9 cellular contexts compared by ENCODE assay signal in genomic region chr18:50877545-50878265, GRCh38. TPM values are rescaled to one million over a fixed set of nuclear protein-coding genes. Genes with fewer than 3 reads are reported as not detected.
DNase-seq lines count a peak whose midpoint lies in the region; ATAC-seq, FAIRE-seq and TF ChIP-seq lines count a peak whose summit lies in the region.
"Had no signal": no experiment of that assay in that cellular context is flagged by ENCODE, and none has a peak within 500 bp of the region (broad histone marks: within the 10 kb centered on the region; RNA-seq: fewer than 3 reads in every experiment).

No MANE protein-coding gene starts in this region.

- H3K4me3 ChIP-seq in BLaER1 (peak overlapping the region; percentile 99), bronchial epithelial cell (ENCODE audit: low read depth, low read length) (peak overlapping the region; percentile 81)

- peaks cover 8% of the 10 kb centered on the region for H3K36me3 ChIP-seq in BLaER1
- peaks cover 9% of the 10 kb centered on the region; the same call in 1 of the 2 replicates for H3K36me3 ChIP-seq in KOPT-K1 (ENCODE audit: insufficient read depth, low read length)
- no peaks in the 10 kb centered on the region for H3K36me3 ChIP-seq in bronchial epithelial cell (ENCODE audit: control insufficient read depth, insufficient read depth, low read length)

- peak overlapping the region; percentile 87 to 99 for H3K27ac Mint-ChIP-seq in natural killer cell treated with Interleukin-12 subunit alpha and Interleukin-12 subunit beta and Interleukin-15 and Interleukin-18, amount 100 ng/mL, for 72 hours

- H3K4me1 ChIP-seq in BLaER1: peaks cover 26% of the 10 kb centered on the region

- H3K9ac ChIP-seq in BLaER1: peak overlapping the region; percentile 97; the same call in 1 of the 2 replicates

- H3K27me3 ChIP-seq in BLaER1 (no peaks in the 10 kb centered on the region), bronchial epithelial cell (ENCODE audit: control insufficient read depth, insufficient read depth, low read length) (no peaks in the 10 kb centered on the region)

- H3K27ac ChIP-seq in BLaER1 (peak overlapping the region; percentile 98), KOPT-K1 (ENCODE audit: low read depth, low read length, poor library complexity, severe bottlenecking) (peak overlapping the region; percentile 97)

- peak overlapping the region; percentile 78 for H3K4me2 ChIP-seq in BLaER1

- peaks cover 5% of the 10 kb centered on the region for H3K36me3 Mint-ChIP-seq in natural killer cell treated with Interleukin-12 subunit alpha and Interleukin-12 subunit beta and Interleukin-15 and Interleukin-18, amount 100 ng/mL, for 72 hours

- no peaks in the 10 kb centered on the region for H3K27me3 Mint-ChIP-seq in natural killer cell treated with Interleukin-12 subunit alpha and Interleukin-12 subunit beta and Interleukin-15 and Interleukin-18, amount 100 ng/mL, for 72 hours

- peak; percentile 71 for DNase-seq in bronchial epithelial cell (ENCODE audit: low read depth)
- no peak for DNase-seq in natural killer cell treated with Interleukin-12 subunit alpha and Interleukin-12 subunit beta and Interleukin-15 and Interleukin-18, amount 100 ng/mL, for 72 hours (ENCODE audit: low spot score)
- no peak for DNase-seq in effector CD4-positive, alpha-beta T cell
- DNase-seq: T1000 had no signal

- FAIRE-seq in bronchial epithelial cell (lab: Jason Lieb, UNC): no peak

- peak overlapping the region; percentile 96 for H3K4me3 Mint-ChIP-seq in natural killer cell treated with Interleukin-12 subunit alpha and Interleukin-12 subunit beta and Interleukin-15 and Interleukin-18, amount 100 ng/mL, for 72 hours

- H3K4me1 Mint-ChIP-seq in natural killer cell treated with Interleukin-12 subunit alpha and Interleukin-12 subunit beta and Interleukin-15 and Interleukin-18, amount 100 ng/mL, for 72 hours (ENCODE audit: low read depth in 2 of 2): peaks cover 18 to 19% of the 10 kb centered on the region in 2 donors

- H3K9me3 ChIP-seq in BLaER1 (no peaks in the 10 kb centered on the region), KOPT-K1 (ENCODE audit: insufficient read depth, low read length, poor library complexity, severe bottlenecking) (no peaks in the 10 kb centered on the region)

- H4K20me1 ChIP-seq in BLaER1: peaks cover 36% of the 10 kb centered on the region

- TF ChIP-seq CTCF in bronchial epithelial cell (IDR thresholded peaks at IDR 0.05; ENCODE audit: insufficient read depth, low read length, severe bottlenecking): no peak

- H3K9me3 Mint-ChIP-seq in natural killer cell treated with Interleukin-12 subunit alpha and Interleukin-12 subunit beta and Interleukin-15 and Interleukin-18, amount 100 ng/mL, for 72 hours: no peaks in the 10 kb centered on the region

- ATAC-seq in natural killer cell treated with Interleukin-12 subunit alpha and Interleukin-12 subunit beta and Interleukin-15 and Interleukin-18, amount 100 ng/mL, for 72 hours: no peak
- ATAC-seq in HG03460 (IDR thresholded peaks at IDR 0.05; ENCODE audit: unreplicated experiment) (no peak), HG02973 (IDR thresholded peaks at IDR 0.05; ENCODE audit: unreplicated experiment) (no peak), GM19395 (IDR thresholded peaks at IDR 0.05; ENCODE audit: unreplicated experiment) (no peak)

RNA-seq across cellular contexts. Expression of gene ME2, which starts 1.2 kb away (rescaled TPM):
- 70.7 and 85.0 TPM in 2 replicates for total RNA-seq in bronchial epithelial cell
- total RNA-seq in natural killer cell treated with Interleukin-12 subunit alpha and Interleukin-12 subunit beta and Interleukin-15 and Interleukin-18, amount 100 ng/mL, for 72 hours: 100 to 1,000 TPM; 112 to 120 TPM

RNA-seq across cellular contexts. Expression of gene MRO, which starts 57.9 kb away (rescaled TPM):
- total RNA-seq in bronchial epithelial cell: not detected in 2 replicates
- total RNA-seq in natural killer cell treated with Interleukin-12 subunit alpha and Interleukin-12 subunit beta and Interleukin-15 and Interleukin-18, amount 100 ng/mL, for 72 hours: not detected
